ENCODE assay signal across 8 cellular contexts in genomic region chr19:46990998-46991676, GRCh38. TPM values are rescaled to one million over a fixed set of nuclear protein-coding genes. Genes with fewer than 3 reads are reported as not detected.
DNase-seq lines count a peak whose midpoint lies in the region; ATAC-seq and TF ChIP-seq lines count a peak whose summit lies in the region.

No MANE protein-coding gene starts in this region.

- no peak overlapping the region for H3K4me3 ChIP-seq in BLaER1
- H3K4me3 ChIP-seq in HL-60 (replicated peaks; ENCODE audit: insufficient read depth, low read length) = no peak overlapping the region
- no peak overlapping the region for H3K4me3 ChIP-seq in esophagus (ENCODE audit: low read depth in 1 of 2, low read length in 2 of 2)
- H3K4me3 ChIP-seq in muscle layer of colon (ENCODE audit: low read depth in 1 of 2, low read length in 2 of 2) = no peak overlapping the region

- H3K9me3 ChIP-seq in BLaER1 (no peaks in the 10 kb centered on the region), esophagus (ENCODE audit: control insufficient read depth in 2 of 2, insufficient read depth in 1 of 2, low read depth in 1 of 2, low read length in 1 of 2) (no peaks in the 10 kb centered on the region), muscle layer of colon (ENCODE audit: low read length) (no peaks in the 10 kb centered on the region)

- H3K27ac ChIP-seq in BLaER1 = peak overlapping the region; percentile 52; the same call in 1 of the 2 replicates
- no peak overlapping the region for H3K27ac ChIP-seq in HL-60 (replicated peaks)
- peak overlapping the region; percentile 19 to 71 for H3K27ac ChIP-seq in esophagus (ENCODE audit: low read depth in 2 of 2, low read length in 1 of 2)
- peak overlapping the region; percentile 17 for H3K27ac ChIP-seq in muscle layer of colon (ENCODE audit: low read depth, low read length)

- peaks cover 78% of the 10 kb centered on the region for H4K20me1 ChIP-seq in BLaER1

- ATAC-seq in GM19467 (IDR thresholded peaks at IDR 0.05; ENCODE audit: unreplicated experiment) = no peak

- H3K36me3 ChIP-seq in BLaER1 = peaks cover 93% of the 10 kb centered on the region
- peaks cover 8 to 41% of the 10 kb centered on the region in 2 donors for H3K36me3 ChIP-seq in esophagus (ENCODE audit: control insufficient read depth in 2 of 2, insufficient read depth in 2 of 2, low read length in 1 of 2)
- H3K36me3 ChIP-seq in muscle layer of colon (ENCODE audit: insufficient read depth, low read length) = peaks cover 45% of the 10 kb centered on the region

- DNase-seq in HL-60 (ENCODE audit: low read depth in 1 of 2, low spot score in 1 of 2) (peak; percentile 14 to 47), NOMO-1 treated with dmso at 0.1 percent for 144 hours (lab: John Stamatoyannopoulos, UW; ENCODE audit: unreplicated experiment) (peak; percentile 9), activated T-cell treated with anti-CD3 and anti-CD28 coated beads for 24 hours (ENCODE audit: low read depth) (peak; percentile 54)
- DNase-seq in stimulated activated CD8-positive, alpha-beta memory T cell treated with anti-CD3 and anti-CD28 coated beads, Interleukin-7, amount 100 ng/mL, for 4 hours (ENCODE audit: low read depth in 2 of 2) = peak; percentile 40 to 43

- TF ChIP-seq CTCF in HL-60 (IDR thresholded peaks at IDR 0.05; ENCODE audit: insufficient read depth, low read length) = peak; percentile 66

- H3K9ac ChIP-seq in BLaER1 (peak overlapping the region; percentile 5; the same call in 1 of the 2 replicates), muscle layer of colon (ENCODE audit: low read length) (no peak overlapping the region)

- H3K27me3 ChIP-seq in BLaER1 = no peaks in the 10 kb centered on the region
- H3K27me3 ChIP-seq in HL-60 (ENCODE audit: insufficient read depth, poor library complexity, severe bottlenecking) = no peaks in the 10 kb centered on the region
- H3K27me3 ChIP-seq in esophagus (ENCODE audit: control insufficient read depth in 1 of 2, insufficient read depth in 2 of 2, low read length in 2 of 2) = no peaks in the 10 kb centered on the region
- no peaks in the 10 kb centered on the region for H3K27me3 ChIP-seq in muscle layer of colon (ENCODE audit: control insufficient read depth in 1 of 2, insufficient read depth in 2 of 2, low read length in 2 of 2)

- H3K4me1 ChIP-seq in BLaER1 (peaks cover 16% of the 10 kb centered on the region), esophagus (ENCODE audit: control insufficient read depth in 2 of 2, insufficient read depth in 2 of 2, low read length in 1 of 2) (peaks cover 2% of the 10 kb centered on the region in 2 donors), muscle layer of colon (ENCODE audit: insufficient read depth, low read length) (peaks cover 11% of the 10 kb centered on the region)

- 22% methylated on average over 19 of the region's 19 CpGs for WGBS in esophagus, 2 donors

- peak overlapping the region; percentile 76 for H3K4me2 ChIP-seq in BLaER1

RNA-seq across cellular contexts. Expression of gene NPAS1, which starts 28.5 kb away (rescaled TPM):
- 1 to 10 TPM in 1 of 2 donors, under 1 TPM in 1; 0.56 to 1.2 TPM for polyA plus RNA-seq in esophagus

RNA-seq across cellular contexts. Expression of gene TMEM160, which starts 57.3 kb away (rescaled TPM):
- 10 to 100 TPM in 1 of 2 donors, 1 to 10 TPM in 1; 6.1 to 58.0 TPM for polyA plus RNA-seq in esophagus
